34 cellular contexts compared by ENCODE assay signal in the genomic region with DNA sequence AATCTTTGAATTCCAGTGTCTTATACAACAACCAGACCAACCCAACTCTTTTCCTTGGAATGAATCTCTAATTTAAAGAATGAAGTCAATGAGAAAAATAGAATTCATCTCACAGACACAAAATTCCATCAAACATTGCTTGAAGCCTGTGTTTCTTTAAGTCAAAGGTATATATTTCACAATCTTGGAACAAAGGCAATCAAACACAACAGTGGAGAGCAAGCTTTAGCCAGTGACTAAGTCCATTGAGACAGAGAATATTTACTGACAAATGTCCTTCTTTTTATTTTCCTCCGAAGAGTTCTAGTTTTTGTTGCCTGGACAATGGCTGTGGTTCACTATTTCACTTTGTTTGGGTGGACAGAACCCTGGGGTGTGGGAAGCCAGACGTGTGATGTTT. TPM values are rescaled to one million over a fixed set of nuclear protein-coding genes. Genes with fewer than 3 reads are reported as not detected.
"Had no signal": no experiment of that assay in that cellular context is flagged by ENCODE, and none has a peak within 500 bp of the region (broad histone marks: within the 10 kb centered on the region; RNA-seq: fewer than 3 reads in every experiment).

No MANE protein-coding gene starts in this region.

- H3K4me3 ChIP-seq: left lung, lower lobe of right lung, neural progenitor cell, psoas muscle, sigmoid colon, spleen, suprapubic skin, thoracic aorta, tibial artery, upper lobe of right lung had no signal

- H3K4me2 ChIP-seq: neural progenitor cell had no signal

- DNase-seq: hypothalamus; immature natural killer cell; kidney; left colon; left lung; lower lobe of right lung; mesendoderm; naive B cell; natural killer cell; nephron progenitor cell; occipital lobe; psoas muscle; retina; right cardiac atrium; sigmoid colon; small intestine; spleen; stimulated activated CD4-positive, alpha-beta T cell treated with anti-CD3 and anti-CD28 coated beads, Interleukin-4, amount 100 ng/mL, for 24 hours; stimulated activated naive CD4-positive, alpha-beta T cell; tibial artery; trophoblast cell; upper lobe of right lung had no signal

- H2AFZ ChIP-seq: neural progenitor cell, parathyroid adenoma had no signal

- H3K36me3 ChIP-seq: left lung, lower lobe of right lung, neural progenitor cell, neutrophil, sigmoid colon, spleen, suprapubic skin, thoracic aorta, tibial artery, upper lobe of right lung had no signal

- H3K4me1 ChIP-seq: left lung, lower lobe of right lung, neural progenitor cell, parathyroid adenoma, psoas muscle, sigmoid colon, spleen, suprapubic skin, tibial artery, upper lobe of right lung had no signal

- ATAC-seq: left colon; left lung; lower lobe of right lung; natural killer cell; psoas muscle; right cardiac atrium; stimulated activated effector memory CD8-positive, alpha-beta T cell treated with anti-CD3 and anti-CD28 coated beads, Interleukin-12 subunit alpha, Interleukin-12 subunit beta, amount 100 ng/mL, for 72 hours; upper lobe of right lung had no signal

- H3K27ac ChIP-seq: left lung, lower lobe of right lung, neural progenitor cell, neutrophil, parathyroid adenoma, psoas muscle, sigmoid colon, spleen, suprapubic skin, thoracic aorta, tibial artery, upper lobe of right lung had no signal

- H3K9ac ChIP-seq: neural progenitor cell, parathyroid adenoma had no signal

- FAIRE-seq: islet of Langerhans, kidney, small intestine, urothelium cell line had no signal

- H3K79me2 ChIP-seq: parathyroid adenoma had no signal

- H3K27me3 ChIP-seq: left lung, neural progenitor cell, neutrophil, sigmoid colon, spleen, suprapubic skin, tibial artery, upper lobe of right lung had no signal

- H3K9me3 ChIP-seq: left lung, lower lobe of right lung, neutrophil, psoas muscle, sigmoid colon, spleen, suprapubic skin, thoracic aorta, tibial artery, upper lobe of right lung had no signal

RNA-seq across cellular contexts. Expression of a gene that starts 35.8 kb away (rescaled TPM):
- total RNA-seq: left lung, mesothelial cell of epicardium, mononuclear cell, natural killer cell, occipital lobe, osteocyte, posterior vena cava, psoas muscle, right cardiac atrium, thoracic aorta, upper lobe of right lung had no signal
- polyA plus RNA-seq: immature natural killer cell, right cardiac atrium had no signal
